ENCODE assay signal across 1 cellular context in the genomic region with DNA sequence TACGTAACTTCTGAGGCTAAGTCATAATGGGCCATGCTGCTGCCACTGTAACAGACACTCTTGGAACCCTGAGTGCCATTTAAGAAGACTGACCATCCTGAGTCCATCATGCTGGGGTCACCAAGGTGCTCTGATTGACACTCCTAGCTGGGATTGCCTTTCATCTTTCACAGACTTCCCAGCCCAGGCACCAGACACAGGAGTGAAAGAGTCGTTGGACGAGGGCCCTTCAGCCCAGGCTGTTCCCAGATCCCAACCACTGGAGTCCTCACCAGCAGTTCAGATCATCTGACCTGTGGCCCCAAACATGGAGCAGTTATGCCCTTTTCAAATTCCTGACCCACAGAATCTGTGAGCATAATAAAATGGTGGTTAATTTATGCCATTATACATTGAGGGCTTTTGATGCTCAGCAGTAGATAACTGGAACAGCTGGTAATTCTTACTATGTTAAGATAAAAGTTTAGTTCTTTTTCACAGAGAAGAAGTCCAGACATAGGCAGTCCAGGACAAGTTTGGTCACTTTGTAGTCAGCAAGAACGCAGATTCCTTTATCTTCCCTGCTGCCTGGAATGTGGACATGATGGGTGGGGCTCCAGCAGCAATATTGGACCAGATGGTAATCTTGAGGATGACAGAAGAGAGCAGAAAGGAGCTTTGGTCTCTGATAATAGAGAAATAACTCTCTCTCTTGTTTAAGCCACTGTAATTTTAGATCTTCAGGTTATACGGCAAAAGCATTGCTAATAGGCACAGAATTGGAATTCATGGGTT.
TF ChIP-seq lines count a peak whose summit lies in the region.

No MANE protein-coding gene starts in this region.

TF ChIP-seq in K562, 482 proteins besides CTCF, POLR2A, EP300 and RAD21 (continued from another document and continues in another):
- TF ChIP-seq KLF10 (CRISPR knock-in tag; IDR thresholded peaks at IDR 0.05): no peak
- TF ChIP-seq POLR3A (IDR thresholded peaks at IDR 0.05; ENCODE audit: borderline replicate concordance, extremely low read depth, insufficient read depth, insufficient read length): no peak
- no peak for TF ChIP-seq ZNF274 (IDR thresholded peaks at IDR 0.05; ENCODE audit: borderline replicate concordance, low read depth, low read length)
- TF ChIP-seq, protein P1, sequence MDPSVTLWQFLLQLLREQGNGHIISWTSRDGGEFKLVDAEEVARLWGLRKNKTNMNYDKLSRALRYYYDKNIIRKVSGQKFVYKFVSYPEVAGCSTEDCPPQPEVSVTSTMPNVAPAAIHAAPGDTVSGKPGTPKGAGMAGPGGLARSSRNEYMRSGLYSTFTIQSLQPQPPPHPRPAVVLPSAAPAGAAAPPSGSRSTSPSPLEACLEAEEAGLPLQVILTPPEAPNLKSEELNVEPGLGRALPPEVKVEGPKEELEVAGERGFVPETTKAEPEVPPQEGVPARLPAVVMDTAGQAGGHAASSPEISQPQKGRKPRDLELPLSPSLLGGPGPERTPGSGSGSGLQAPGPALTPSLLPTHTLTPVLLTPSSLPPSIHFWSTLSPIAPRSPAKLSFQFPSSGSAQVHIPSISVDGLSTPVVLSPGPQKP (CRISPR knock-in tag; IDR thresholded peaks at IDR 0.05): no peak
- TF ChIP-seq ZNF282 (CRISPR knock-in tag; IDR thresholded peaks at IDR 0.05): no peak
- no peak for TF ChIP-seq BDP1 (IDR thresholded peaks at IDR 0.05; ENCODE audit: insufficient read depth, insufficient read length)
- no peak for TF ChIP-seq BRCA1 (IDR thresholded peaks at IDR 0.05)
- TF ChIP-seq BRCA1 (CRISPR knock-in tag; IDR thresholded peaks at IDR 0.05): no peak
- no peak for TF ChIP-seq RBM22 (IDR thresholded peaks at IDR 0.05; ENCODE audit: low read depth, low read length, poor library complexity, severe bottlenecking)
- no peak for TF ChIP-seq NCOA4 (IDR thresholded peaks at IDR 0.05; ENCODE audit: partially characterized antibody)
- TF ChIP-seq NR2F6 (CRISPR knock-in tag; IDR thresholded peaks at IDR 0.05): no peak
- TF ChIP-seq TAL1 (IDR thresholded peaks at IDR 0.05): peak; percentile 66
- TF ChIP-seq, protein P2, sequence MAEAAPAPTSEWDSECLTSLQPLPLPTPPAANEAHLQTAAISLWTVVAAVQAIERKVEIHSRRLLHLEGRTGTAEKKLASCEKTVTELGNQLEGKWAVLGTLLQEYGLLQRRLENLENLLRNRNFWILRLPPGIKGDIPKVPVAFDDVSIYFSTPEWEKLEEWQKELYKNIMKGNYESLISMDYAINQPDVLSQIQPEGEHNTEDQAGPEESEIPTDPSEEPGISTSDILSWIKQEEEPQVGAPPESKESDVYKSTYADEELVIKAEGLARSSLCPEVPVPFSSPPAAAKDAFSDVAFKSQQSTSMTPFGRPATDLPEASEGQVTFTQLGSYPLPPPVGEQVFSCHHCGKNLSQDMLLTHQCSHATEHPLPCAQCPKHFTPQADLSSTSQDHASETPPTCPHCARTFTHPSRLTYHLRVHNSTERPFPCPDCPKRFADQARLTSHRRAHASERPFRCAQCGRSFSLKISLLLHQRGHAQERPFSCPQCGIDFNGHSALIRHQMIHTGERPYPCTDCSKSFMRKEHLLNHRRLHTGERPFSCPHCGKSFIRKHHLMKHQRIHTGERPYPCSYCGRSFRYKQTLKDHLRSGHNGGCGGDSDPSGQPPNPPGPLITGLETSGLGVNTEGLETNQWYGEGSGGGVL (CRISPR knock-in tag; IDR thresholded peaks at IDR 0.05): no peak
- TF ChIP-seq GABPB2 (CRISPR knock-in tag; conservative IDR thresholded peaks at IDR 0.05): no peak
- no peak for TF ChIP-seq ZNF778 (CRISPR knock-in tag; IDR thresholded peaks at IDR 0.05)
- TF ChIP-seq POLR2G (IDR thresholded peaks at IDR 0.05; ENCODE audit: low read depth, low read length): no peak
- TF ChIP-seq NRF1 (conservative IDR thresholded peaks at IDR 0.05 in 1 of 2, IDR thresholded peaks at IDR 0.05 in 1 of 2): no peak
- TF ChIP-seq, protein P3, sequence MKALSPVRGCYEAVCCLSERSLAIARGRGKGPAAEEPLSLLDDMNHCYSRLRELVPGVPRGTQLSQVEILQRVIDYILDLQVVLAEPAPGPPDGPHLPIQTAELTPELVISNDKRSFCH (CRISPR knock-in tag; IDR thresholded peaks at IDR 0.05): no peak
- TF ChIP-seq, protein P3 (tag; IDR thresholded peaks at IDR 0.05): no peak
- TF ChIP-seq TEAD4 (IDR thresholded peaks at IDR 0.05; ENCODE audit: low read length): peak; percentile 88
- TF ChIP-seq TEAD4 (CRISPR knock-in tag; IDR thresholded peaks at IDR 0.05; ENCODE audit: borderline replicate concordance): no peak
- no peak for TF ChIP-seq HOXB6 (CRISPR knock-in tag; IDR thresholded peaks at IDR 0.05; ENCODE audit: borderline replicate concordance)
- no peak for TF ChIP-seq RUNX1 (IDR thresholded peaks at IDR 0.05; ENCODE audit: low read depth)
- TF ChIP-seq, protein P4, sequence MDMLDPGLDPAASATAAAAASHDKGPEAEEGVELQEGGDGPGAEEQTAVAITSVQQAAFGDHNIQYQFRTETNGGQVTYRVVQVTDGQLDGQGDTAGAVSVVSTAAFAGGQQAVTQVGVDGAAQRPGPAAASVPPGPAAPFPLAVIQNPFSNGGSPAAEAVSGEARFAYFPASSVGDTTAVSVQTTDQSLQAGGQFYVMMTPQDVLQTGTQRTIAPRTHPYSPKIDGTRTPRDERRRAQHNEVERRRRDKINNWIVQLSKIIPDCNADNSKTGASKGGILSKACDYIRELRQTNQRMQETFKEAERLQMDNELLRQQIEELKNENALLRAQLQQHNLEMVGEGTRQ (CRISPR knock-in tag; IDR thresholded peaks at IDR 0.05): no peak
- no peak for TF ChIP-seq MAFF (IDR thresholded peaks at IDR 0.05; ENCODE audit: low read length)
- TF ChIP-seq LCOR (CRISPR knock-in tag; IDR thresholded peaks at IDR 0.05): no peak
- TF ChIP-seq ZNF507 (tag; conservative IDR thresholded peaks at IDR 0.05): no peak
- TF ChIP-seq, protein P5, sequence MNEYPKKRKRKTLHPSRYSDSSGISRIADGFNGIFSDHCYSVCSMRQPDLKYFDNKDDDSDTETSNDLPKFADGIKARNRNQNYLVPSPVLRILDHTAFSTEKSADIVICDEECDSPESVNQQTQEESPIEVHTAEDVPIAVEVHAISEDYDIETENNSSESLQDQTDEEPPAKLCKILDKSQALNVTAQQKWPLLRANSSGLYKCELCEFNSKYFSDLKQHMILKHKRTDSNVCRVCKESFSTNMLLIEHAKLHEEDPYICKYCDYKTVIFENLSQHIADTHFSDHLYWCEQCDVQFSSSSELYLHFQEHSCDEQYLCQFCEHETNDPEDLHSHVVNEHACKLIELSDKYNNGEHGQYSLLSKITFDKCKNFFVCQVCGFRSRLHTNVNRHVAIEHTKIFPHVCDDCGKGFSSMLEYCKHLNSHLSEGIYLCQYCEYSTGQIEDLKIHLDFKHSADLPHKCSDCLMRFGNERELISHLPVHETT (CRISPR knock-in tag; conservative IDR thresholded peaks at IDR 0.05 in 1 of 2, IDR thresholded peaks at IDR 0.05 in 1 of 2): no peak
- TF ChIP-seq, protein P6, sequence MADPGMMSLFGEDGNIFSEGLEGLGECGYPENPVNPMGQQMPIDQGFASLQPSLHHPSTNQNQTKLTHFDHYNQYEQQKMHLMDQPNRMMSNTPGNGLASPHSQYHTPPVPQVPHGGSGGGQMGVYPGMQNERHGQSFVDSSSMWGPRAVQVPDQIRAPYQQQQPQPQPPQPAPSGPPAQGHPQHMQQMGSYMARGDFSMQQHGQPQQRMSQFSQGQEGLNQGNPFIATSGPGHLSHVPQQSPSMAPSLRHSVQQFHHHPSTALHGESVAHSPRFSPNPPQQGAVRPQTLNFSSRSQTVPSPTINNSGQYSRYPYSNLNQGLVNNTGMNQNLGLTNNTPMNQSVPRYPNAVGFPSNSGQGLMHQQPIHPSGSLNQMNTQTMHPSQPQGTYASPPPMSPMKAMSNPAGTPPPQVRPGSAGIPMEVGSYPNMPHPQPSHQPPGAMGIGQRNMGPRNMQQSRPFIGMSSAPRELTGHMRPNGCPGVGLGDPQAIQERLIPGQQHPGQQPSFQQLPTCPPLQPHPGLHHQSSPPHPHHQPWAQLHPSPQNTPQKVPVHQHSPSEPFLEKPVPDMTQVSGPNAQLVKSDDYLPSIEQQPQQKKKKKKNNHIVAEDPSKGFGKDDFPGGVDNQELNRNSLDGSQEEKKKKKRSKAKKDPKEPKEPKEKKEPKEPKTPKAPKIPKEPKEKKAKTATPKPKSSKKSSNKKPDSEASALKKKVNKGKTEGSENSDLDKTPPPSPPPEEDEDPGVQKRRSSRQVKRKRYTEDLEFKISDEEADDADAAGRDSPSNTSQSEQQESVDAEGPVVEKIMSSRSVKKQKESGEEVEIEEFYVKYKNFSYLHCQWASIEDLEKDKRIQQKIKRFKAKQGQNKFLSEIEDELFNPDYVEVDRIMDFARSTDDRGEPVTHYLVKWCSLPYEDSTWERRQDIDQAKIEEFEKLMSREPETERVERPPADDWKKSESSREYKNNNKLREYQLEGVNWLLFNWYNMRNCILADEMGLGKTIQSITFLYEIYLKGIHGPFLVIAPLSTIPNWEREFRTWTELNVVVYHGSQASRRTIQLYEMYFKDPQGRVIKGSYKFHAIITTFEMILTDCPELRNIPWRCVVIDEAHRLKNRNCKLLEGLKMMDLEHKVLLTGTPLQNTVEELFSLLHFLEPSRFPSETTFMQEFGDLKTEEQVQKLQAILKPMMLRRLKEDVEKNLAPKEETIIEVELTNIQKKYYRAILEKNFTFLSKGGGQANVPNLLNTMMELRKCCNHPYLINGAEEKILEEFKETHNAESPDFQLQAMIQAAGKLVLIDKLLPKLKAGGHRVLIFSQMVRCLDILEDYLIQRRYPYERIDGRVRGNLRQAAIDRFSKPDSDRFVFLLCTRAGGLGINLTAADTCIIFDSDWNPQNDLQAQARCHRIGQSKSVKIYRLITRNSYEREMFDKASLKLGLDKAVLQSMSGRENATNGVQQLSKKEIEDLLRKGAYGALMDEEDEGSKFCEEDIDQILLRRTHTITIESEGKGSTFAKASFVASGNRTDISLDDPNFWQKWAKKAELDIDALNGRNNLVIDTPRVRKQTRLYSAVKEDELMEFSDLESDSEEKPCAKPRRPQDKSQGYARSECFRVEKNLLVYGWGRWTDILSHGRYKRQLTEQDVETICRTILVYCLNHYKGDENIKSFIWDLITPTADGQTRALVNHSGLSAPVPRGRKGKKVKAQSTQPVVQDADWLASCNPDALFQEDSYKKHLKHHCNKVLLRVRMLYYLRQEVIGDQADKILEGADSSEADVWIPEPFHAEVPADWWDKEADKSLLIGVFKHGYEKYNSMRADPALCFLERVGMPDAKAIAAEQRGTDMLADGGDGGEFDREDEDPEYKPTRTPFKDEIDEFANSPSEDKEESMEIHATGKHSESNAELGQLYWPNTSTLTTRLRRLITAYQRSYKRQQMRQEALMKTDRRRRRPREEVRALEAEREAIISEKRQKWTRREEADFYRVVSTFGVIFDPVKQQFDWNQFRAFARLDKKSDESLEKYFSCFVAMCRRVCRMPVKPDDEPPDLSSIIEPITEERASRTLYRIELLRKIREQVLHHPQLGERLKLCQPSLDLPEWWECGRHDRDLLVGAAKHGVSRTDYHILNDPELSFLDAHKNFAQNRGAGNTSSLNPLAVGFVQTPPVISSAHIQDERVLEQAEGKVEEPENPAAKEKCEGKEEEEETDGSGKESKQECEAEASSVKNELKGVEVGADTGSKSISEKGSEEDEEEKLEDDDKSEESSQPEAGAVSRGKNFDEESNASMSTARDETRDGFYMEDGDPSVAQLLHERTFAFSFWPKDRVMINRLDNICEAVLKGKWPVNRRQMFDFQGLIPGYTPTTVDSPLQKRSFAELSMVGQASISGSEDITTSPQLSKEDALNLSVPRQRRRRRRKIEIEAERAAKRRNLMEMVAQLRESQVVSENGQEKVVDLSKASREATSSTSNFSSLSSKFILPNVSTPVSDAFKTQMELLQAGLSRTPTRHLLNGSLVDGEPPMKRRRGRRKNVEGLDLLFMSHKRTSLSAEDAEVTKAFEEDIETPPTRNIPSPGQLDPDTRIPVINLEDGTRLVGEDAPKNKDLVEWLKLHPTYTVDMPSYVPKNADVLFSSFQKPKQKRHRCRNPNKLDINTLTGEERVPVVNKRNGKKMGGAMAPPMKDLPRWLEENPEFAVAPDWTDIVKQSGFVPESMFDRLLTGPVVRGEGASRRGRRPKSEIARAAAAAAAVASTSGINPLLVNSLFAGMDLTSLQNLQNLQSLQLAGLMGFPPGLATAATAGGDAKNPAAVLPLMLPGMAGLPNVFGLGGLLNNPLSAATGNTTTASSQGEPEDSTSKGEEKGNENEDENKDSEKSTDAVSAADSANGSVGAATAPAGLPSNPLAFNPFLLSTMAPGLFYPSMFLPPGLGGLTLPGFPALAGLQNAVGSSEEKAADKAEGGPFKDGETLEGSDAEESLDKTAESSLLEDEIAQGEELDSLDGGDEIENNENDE (IDR thresholded peaks at IDR 0.05; ENCODE audit: low read depth, low read length): no peak
- no peak for TF ChIP-seq ZNF444 (CRISPR knock-in tag; IDR thresholded peaks at IDR 0.05)
- no peak for TF ChIP-seq SP1 (CRISPR knock-in tag; IDR thresholded peaks at IDR 0.05)
- TF ChIP-seq SMARCB1 (IDR thresholded peaks at IDR 0.05; ENCODE audit: insufficient read length, low read depth): no peak
- TF ChIP-seq RBM17 (IDR thresholded peaks at IDR 0.05; ENCODE audit: borderline replicate concordance, low read depth, low read length): no peak
- no peak for TF ChIP-seq TFAM (CRISPR knock-in tag; conservative IDR thresholded peaks at IDR 0.05)
- peak; percentile 47; the same call in 1 of the 2 replicates for TF ChIP-seq MTA2 (IDR thresholded peaks at IDR 0.05; ENCODE audit: low read depth)
- TF ChIP-seq MTF1 (CRISPR knock-in tag; IDR thresholded peaks at IDR 0.05; ENCODE audit: borderline replicate concordance): no peak
- TF ChIP-seq, protein P7, sequence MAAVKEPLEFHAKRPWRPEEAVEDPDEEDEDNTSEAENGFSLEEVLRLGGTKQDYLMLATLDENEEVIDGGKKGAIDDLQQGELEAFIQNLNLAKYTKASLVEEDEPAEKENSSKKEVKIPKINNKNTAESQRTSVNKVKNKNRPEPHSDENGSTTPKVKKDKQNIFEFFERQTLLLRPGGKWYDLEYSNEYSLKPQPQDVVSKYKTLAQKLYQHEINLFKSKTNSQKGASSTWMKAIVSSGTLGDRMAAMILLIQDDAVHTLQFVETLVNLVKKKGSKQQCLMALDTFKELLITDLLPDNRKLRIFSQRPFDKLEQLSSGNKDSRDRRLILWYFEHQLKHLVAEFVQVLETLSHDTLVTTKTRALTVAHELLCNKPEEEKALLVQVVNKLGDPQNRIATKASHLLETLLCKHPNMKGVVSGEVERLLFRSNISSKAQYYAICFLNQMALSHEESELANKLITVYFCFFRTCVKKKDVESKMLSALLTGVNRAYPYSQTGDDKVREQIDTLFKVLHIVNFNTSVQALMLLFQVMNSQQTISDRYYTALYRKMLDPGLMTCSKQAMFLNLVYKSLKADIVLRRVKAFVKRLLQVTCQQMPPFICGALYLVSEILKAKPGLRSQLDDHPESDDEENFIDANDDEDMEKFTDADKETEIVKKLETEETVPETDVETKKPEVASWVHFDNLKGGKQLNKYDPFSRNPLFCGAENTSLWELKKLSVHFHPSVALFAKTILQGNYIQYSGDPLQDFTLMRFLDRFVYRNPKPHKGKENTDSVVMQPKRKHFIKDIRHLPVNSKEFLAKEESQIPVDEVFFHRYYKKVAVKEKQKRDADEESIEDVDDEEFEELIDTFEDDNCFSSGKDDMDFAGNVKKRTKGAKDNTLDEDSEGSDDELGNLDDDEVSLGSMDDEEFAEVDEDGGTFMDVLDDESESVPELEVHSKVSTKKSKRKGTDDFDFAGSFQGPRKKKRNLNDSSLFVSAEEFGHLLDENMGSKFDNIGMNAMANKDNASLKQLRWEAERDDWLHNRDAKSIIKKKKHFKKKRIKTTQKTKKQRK (IDR thresholded peaks at IDR 0.05; ENCODE audit: borderline replicate concordance, low read depth, low read length): no peak
